Comparison of ENCODE assay signal across 18 cellular contexts in the genomic region with DNA sequence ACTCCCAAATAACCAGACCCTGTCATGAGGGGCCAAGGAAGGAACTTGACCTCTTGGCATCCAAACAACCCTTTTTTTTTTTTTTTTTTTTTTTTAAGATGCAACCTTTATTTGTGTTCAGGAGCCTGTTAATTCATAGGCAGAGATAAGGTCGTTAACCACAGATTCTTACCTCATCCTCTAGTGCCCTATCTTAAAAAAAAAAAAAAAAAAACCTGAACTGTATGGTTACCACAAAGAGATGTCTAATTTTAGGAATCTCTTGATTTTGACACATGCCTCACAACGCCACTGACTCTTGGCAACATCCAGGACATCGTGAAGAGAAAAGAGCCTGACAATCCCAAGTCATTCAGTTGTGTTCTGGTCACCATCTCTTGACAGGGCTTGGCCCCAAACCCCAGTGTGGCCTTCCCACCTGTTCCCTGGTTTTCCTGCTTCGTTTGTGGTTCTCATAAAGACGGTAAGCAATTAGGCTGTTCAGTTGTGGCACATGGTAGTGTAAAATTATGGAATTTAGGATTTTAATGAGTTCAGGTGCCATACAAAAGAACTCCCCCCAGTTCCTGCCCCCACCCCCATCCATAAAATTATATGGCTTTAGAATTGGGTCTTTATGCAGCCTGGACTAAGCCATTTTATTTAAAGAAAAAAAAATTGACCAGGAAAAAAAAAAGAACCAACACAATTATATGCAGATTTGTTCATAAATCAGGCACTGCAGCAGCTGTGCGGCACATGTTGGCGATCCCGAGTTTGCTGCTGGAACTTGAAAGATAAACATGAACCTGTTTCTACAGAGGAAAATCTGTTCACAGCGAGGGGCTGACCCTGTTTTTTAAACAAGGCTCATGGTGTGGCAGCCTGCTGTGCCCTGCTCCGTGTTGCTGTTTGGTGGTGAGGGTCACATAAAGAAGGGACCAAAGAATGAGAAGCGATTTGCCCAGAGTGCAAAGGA.
DNase-seq lines count a peak whose midpoint lies in the region; ATAC-seq, FAIRE-seq and TF ChIP-seq lines count a peak whose summit lies in the region.
"Had no signal": no experiment of that assay in that cellular context is flagged by ENCODE, and none has a peak within 500 bp of the region (broad histone marks: within the 10 kb centered on the region; RNA-seq: fewer than 3 reads in every experiment).

No MANE protein-coding gene starts in this region.

- no peaks in the 10 kb centered on the region for H3K9me3 Mint-ChIP-seq in stimulated activated naive B cell treated with anti-CD40 and anti-IgM and Interleukin-4, amounts not matched to agents 10 μg/mL and 1 μg/mL and 100 μg/mL, for 72 hours
- H3K9me3 Mint-ChIP-seq: CD8-positive, alpha-beta T cell; H9; T-helper 1 cell treated with Interleukin-12 subunit alpha and Interleukin-12 subunit beta and Interleukin-4 antibody, amounts not matched to agents 30 μg/mL and 1 μg/mL, for 36 hours had no signal

- H3K9ac ChIP-seq in SK-N-SH (no peak overlapping the region), H1 (replicated peaks in 1 of 4; ENCODE audit: extremely low read depth in 1 of 4, low read depth in 3 of 4, low read length in 3 of 4) (no peak overlapping the region)

- CTCF ChIA-PET in SK-N-SH (lab: Yijun Ruan, JAX) (interaction anchor here (1.6 kb wide), 1 partner anchor 13 kb away, joined by 3 read pairs; no protein-coding TSS in a partner anchor), H1 (lab: Charles Lee; ENCODE audit: partially characterized antibody) (no interaction called here)

- H3K56ac ChIP-seq in H1 (replicated peaks; ENCODE audit: insufficient read length, low read depth, low read length), result no peak overlapping the region

- no peaks in the 10 kb centered on the region for H3K27me3 ChIP-seq in SK-N-SH (ENCODE audit: insufficient read depth)
- no peaks in the 10 kb centered on the region for H3K27me3 ChIP-seq in H1 (replicated peaks in 1 of 4; ENCODE audit: control insufficient read depth in 3 of 4, extremely low read depth in 1 of 4, insufficient read depth in 3 of 4, low read length in 3 of 4)

- TF ChIP-seq POLR2A in H1 (IDR thresholded peaks at IDR 0.05; ENCODE audit: control extremely low read depth in 1 of 2, low read depth in 2 of 2, low read length in 2 of 2), result no peak

- no peak overlapping the region for H2BK120ac ChIP-seq in H1 (replicated peaks; ENCODE audit: low read depth, low read length)

- H2BK15ac ChIP-seq in H1 (ENCODE audit: low read length), result 0 out of 2 replicates have a peak overlapping the region, but pooled peaks have one; percentile 90

- 47% methylated on average over 11 of the region's 11 CpGs for WGBS in SK-N-SH (ENCODE audit: low lambda C conversion rate)
- 89% methylated on average over 11 of the region's 11 CpGs; no CpG with 5 or more reads in 1 of the 2 experiments for WGBS in H1 (ENCODE audit: extremely low coverage in 1 of 2, insufficient coverage in 1 of 2, insufficient read length in 1 of 2, insufficient replicate concordance in 2 of 2, low coverage in 1 of 2, low lambda C conversion rate in 2 of 2, missing lambda C conversion rate in 1 of 2), 2 experiments

- no peak overlapping the region for H2BK12ac ChIP-seq in H1 (ENCODE audit: low read depth, low read length)

- H3K79me2 ChIP-seq in SK-N-SH (ENCODE audit: insufficient read depth) (no peaks in the 10 kb centered on the region), H1 (ENCODE audit: control insufficient read depth in 1 of 2, insufficient read depth in 2 of 2, low read length in 2 of 2) (no peaks in the 10 kb centered on the region)

- DNase-seq in SK-N-SH, result no peak
- DNase-seq in NCI-H1694 treated with DMSO at 0.1 percent for 48 hours (lab: John Stamatoyannopoulos, UW), result peak; percentile 49
- no peak for DNase-seq in H1 (ENCODE audit: low read depth in 1 of 2, low spot score in 2 of 2)
- no peak for DNase-seq in stimulated activated naive B cell treated with anti-CD40 and anti-IgM and Interleukin-4, amounts not matched to agents 10 μg/mL and 1 μg/mL and 100 μg/mL, for 72 hours
- no peak for DNase-seq in OCI-M1 (lab: John Stamatoyannopoulos, UW)
- no peak for DNase-seq in cerebellum (ENCODE audit: low spot score)
- DNase-seq in DMS153 (lab: John Stamatoyannopoulos, UW), result no peak
- DNase-seq: Calu3; CD8-positive, alpha-beta T cell; DMS79 treated with DMSO at 0.1 percent for 48 hours; H9; NCI-H1105 treated with DMSO at 0.1 percent for 48 hours; NCI-H2029; NCI-H446 treated with DMSO at 0.1 percent for 48 hours; NCI-H774; SHP77 had no signal

- H2AK5ac ChIP-seq in H1 (ENCODE audit: low read depth, low read length), result no peak overlapping the region

- no peaks in the 10 kb centered on the region for H3K36me3 Mint-ChIP-seq in stimulated activated naive B cell treated with anti-CD40 and anti-IgM and Interleukin-4, amounts not matched to agents 10 μg/mL and 1 μg/mL and 100 μg/mL, for 72 hours
- H3K36me3 Mint-ChIP-seq: CD8-positive, alpha-beta T cell had no signal

- H3K4me1 Mint-ChIP-seq in stimulated activated naive B cell treated with anti-CD40 and anti-IgM and Interleukin-4, amounts not matched to agents 10 μg/mL and 1 μg/mL and 100 μg/mL, for 72 hours, result peaks cover 6 to 7% of the 10 kb centered on the region in 2 donors

- FAIRE-seq in H1 (lab: Jason Lieb, UNC), result no peak

- H3K36me3 ChIP-seq in SK-N-SH (replicated peaks in 1 of 2; ENCODE audit: control insufficient read depth in 1 of 2, insufficient read depth in 2 of 2, low read length in 1 of 2) (no peaks in the 10 kb centered on the region), H1 (ENCODE audit: control insufficient read depth in 2 of 4, insufficient read depth in 4 of 4, low read length in 3 of 4) (no peaks in the 10 kb centered on the region)

- H3K27me3 Mint-ChIP-seq in stimulated activated naive B cell treated with anti-CD40 and anti-IgM and Interleukin-4, amounts not matched to agents 10 μg/mL and 1 μg/mL and 100 μg/mL, for 72 hours, result no peaks in the 10 kb centered on the region

- TF ChIP-seq EP300 in SK-N-SH (IDR thresholded peaks at IDR 0.05; ENCODE audit: borderline replicate concordance in 1 of 2, low read depth in 1 of 2, low read length in 1 of 2) (no peak), H1 (IDR thresholded peaks at IDR 0.05; ENCODE audit: borderline replicate concordance in 1 of 2, low read depth in 2 of 2, low read length in 2 of 2) (no peak)

- H3K4me3 ChIP-seq in SK-N-SH (ENCODE audit: low read depth in 2 of 2, low read length in 1 of 2), result no peak overlapping the region
- H3K4me3 ChIP-seq in H1 (ENCODE audit: extremely low read depth in 1 of 4, insufficient read depth in 2 of 4, low read depth in 3 of 4, low read length in 4 of 4), result no peak overlapping the region

- no peaks in the 10 kb centered on the region for H3K9me2 ChIP-seq in SK-N-SH

- no peak overlapping the region for H3K4me3 Mint-ChIP-seq in stimulated activated naive B cell treated with anti-CD40 and anti-IgM and Interleukin-4, amounts not matched to agents 10 μg/mL and 1 μg/mL and 100 μg/mL, for 72 hours
- H3K4me3 Mint-ChIP-seq: CD8-positive, alpha-beta T cell; H9; T-helper 1 cell treated with Interleukin-12 subunit alpha and Interleukin-12 subunit beta and Interleukin-4 antibody, amounts not matched to agents 30 μg/mL and 1 μg/mL, for 36 hours had no signal

- no peak for ATAC-seq in SK-N-SH treated with all-trans-retinoic acid at 6 μM for 48 hours
- ATAC-seq in stimulated activated naive B cell treated with anti-CD40 and anti-IgM and Interleukin-4, amounts not matched to agents 10 μg/mL and 1 μg/mL and 100 μg/mL, for 72 hours (replicated peaks), result no peak
- ATAC-seq: CD8-positive, alpha-beta T cell had no signal

- H3F3A ChIP-seq in SK-N-SH (replicated peaks; ENCODE audit: insufficient read depth), result no peaks in the 10 kb centered on the region

- no peak overlapping the region for H4K91ac ChIP-seq in H1 (replicated peaks; ENCODE audit: insufficient read length, low read length)

- H2AFZ ChIP-seq in SK-N-SH (ENCODE audit: low read depth) (no peak overlapping the region), H1 (ENCODE audit: low read length) (no peak overlapping the region)

- peak overlapping the region; percentile 60 for H3K18ac ChIP-seq in H1 (ENCODE audit: extremely low read depth, low read length)

- H4K20me1 ChIP-seq in SK-N-SH (ENCODE audit: insufficient read depth) (no peaks in the 10 kb centered on the region), H1 (replicated peaks in 1 of 2; ENCODE audit: control insufficient read depth in 1 of 2, insufficient read depth in 2 of 2, low read length in 2 of 2) (no peaks in the 10 kb centered on the region)

- peak overlapping the region; percentile 33 for H3K27ac Mint-ChIP-seq in stimulated activated naive B cell treated with anti-CD40 and anti-IgM and Interleukin-4, amounts not matched to agents 10 μg/mL and 1 μg/mL and 100 μg/mL, for 72 hours
- H3K27ac Mint-ChIP-seq: CD8-positive, alpha-beta T cell; H9; T-helper 1 cell treated with Interleukin-12 subunit alpha and Interleukin-12 subunit beta and Interleukin-4 antibody, amounts not matched to agents 30 μg/mL and 1 μg/mL, for 36 hours had no signal

- no peak overlapping the region for H4K8ac ChIP-seq in H1 (ENCODE audit: extremely low read depth, insufficient read depth, low read length)

- no peak overlapping the region for H4K5ac ChIP-seq in H1 (ENCODE audit: insufficient read length, low read depth, low read length)

- 0 out of 2 replicates have a peak, but pooled peaks cover 3% of the 10 kb centered on the region for H3K23me2 ChIP-seq in H1 (ENCODE audit: low read depth, low read length)

- POLR2A ChIA-PET in SK-N-SH (lab: Yijun Ruan, JAX) (no interaction called here), H1 (lab: Charles Lee; ENCODE audit: partially characterized antibody) (no interaction called here)

- TF ChIP-seq RAD21 in SK-N-SH (IDR thresholded peaks at IDR 0.05; ENCODE audit: low read length) (no peak), H1 (IDR thresholded peaks at IDR 0.05 in 1 of 2, conservative IDR thresholded peaks at IDR 0.05 in 1 of 2; ENCODE audit: low read depth in 2 of 2, low read length in 2 of 2) (no peak)

- H3K4me1 ChIP-seq in SK-N-SH (ENCODE audit: control insufficient read depth in 1 of 2, insufficient read depth in 2 of 2, low read depth in 1 of 2, low read length in 1 of 2) (peaks cover 0 to 5% of the 10 kb centered on the region in 2 experiments; a peak in 1 of 4 replicates), H1 (replicated peaks in 1 of 4; ENCODE audit: control insufficient read depth in 3 of 4, insufficient read depth in 4 of 4, low read length in 3 of 4) (peaks cover 0 to 5% (median under 1%) of the 10 kb centered on the region in 4 experiments; a peak in 1 of 7 replicates)

- H3K9me3 ChIP-seq in SK-N-SH (no peaks in the 10 kb centered on the region), H1 (ENCODE audit: insufficient read depth in 2 of 2, low read depth in 1 of 2, low read length in 1 of 2) (no peaks in the 10 kb centered on the region)

- H2BK20ac ChIP-seq in H1 (ENCODE audit: low read length), result no peak overlapping the region

- H2BK5ac ChIP-seq in H1 (ENCODE audit: low read depth, low read length), result no peak overlapping the region; the same call in 1 of the 2 replicates

- no peak overlapping the region for H3K4ac ChIP-seq in H1 (replicated peaks; ENCODE audit: insufficient read length, low read depth, low read length)

- H3K14ac ChIP-seq in H1 (ENCODE audit: insufficient read length), result no peak overlapping the region

- H3K27ac ChIP-seq in SK-N-SH (ENCODE audit: low read depth in 2 of 2, low read length in 1 of 2) (no peak overlapping the region), H1 (ENCODE audit: low read depth, low read length) (no peak overlapping the region)

- TF ChIP-seq CTCF in SK-N-SH (IDR thresholded peaks at IDR 0.05) (no peak), H1 (IDR thresholded peaks at IDR 0.05; ENCODE audit: control extremely low read depth in 1 of 3, insufficient read depth in 1 of 3, low read depth in 1 of 3, low read length in 3 of 3) (no peak)

- H3K23ac ChIP-seq in H1 (ENCODE audit: insufficient read length), result no peak overlapping the region

- no peaks in the 10 kb centered on the region for H3K79me1 ChIP-seq in H1 (ENCODE audit: low read depth, low read length)

- no peak overlapping the region for H3K4me2 ChIP-seq in SK-N-SH
- no peak overlapping the region for H3K4me2 ChIP-seq in H1 (ENCODE audit: insufficient read depth in 1 of 2, low read depth in 2 of 2, low read length in 2 of 2)
